ENCODE assay signal across 15 cellular contexts in genomic region chr6:42505377-42505702, GRCh38. TPM values are rescaled to one million over a fixed set of nuclear protein-coding genes. Genes with fewer than 3 reads are reported as not detected.
DNase-seq lines count a peak whose midpoint lies in the region; ATAC-seq and TF ChIP-seq lines count a peak whose summit lies in the region.
"Had no signal": no experiment of that assay in that cellular context is flagged by ENCODE, and none has a peak within 500 bp of the region (broad histone marks: within the 10 kb centered on the region; RNA-seq: fewer than 3 reads in every experiment).

No MANE protein-coding gene starts in this region.

- no peak overlapping the region for H3K4me2 ChIP-seq in IMR-90 (ENCODE audit: low read depth, low read length)
- H3K4me2 ChIP-seq: GM23338 had no signal

- H3K79me1 ChIP-seq in IMR-90 (ENCODE audit: low read depth in 1 of 2, low read length in 2 of 2), result no peaks in the 10 kb centered on the region

- H4K5ac ChIP-seq in IMR-90 (ENCODE audit: low read depth, low read length), result no peak overlapping the region

- in situ Hi-C loops in IMR-90 (cut with MboI; ENCODE audit: low sequenced_read_pairs), result no loop called here

- POLR2A ChIA-PET in IMR-90 (lab: Charles Lee; ENCODE audit: unreplicated experiment), result no interaction called here

- ATAC-seq in IMR-90 (ENCODE audit: low read depth) (0 out of 2 replicates have a peak, but pooled peaks have one; percentile 21), left ventricle myocardium superior (no peak), HG03354 (IDR thresholded peaks at IDR 0.05; ENCODE audit: poor library complexity, severe bottlenecking, unreplicated experiment) (no peak), mucosa of descending colon (no peak)
- ATAC-seq: gastroesophageal sphincter, GM23338 had no signal

- H3K36me3 ChIP-seq in IMR-90 (ENCODE audit: control insufficient read depth, insufficient read depth, low read length) (no peaks in the 10 kb centered on the region), kidney epithelial cell (ENCODE audit: control insufficient read depth, insufficient read depth, low read length) (no peaks in the 10 kb centered on the region), mucosa of descending colon (ENCODE audit: low read depth) (no peaks in the 10 kb centered on the region)
- H3K36me3 ChIP-seq: gastroesophageal sphincter, transverse colon had no signal

- TF ChIP-seq CTCF in IMR-90 (conservative IDR thresholded peaks at IDR 0.05; ENCODE audit: low read depth, low read length) (no peak), kidney epithelial cell (IDR thresholded peaks at IDR 0.05; ENCODE audit: insufficient read depth, low read length, poor library complexity, severe bottlenecking) (no peak), mucosa of descending colon (IDR thresholded peaks at IDR 0.05) (no peak)

- H2AK5ac ChIP-seq in IMR-90 (ENCODE audit: low read depth, low read length), result no peak overlapping the region

- H2BK15ac ChIP-seq in IMR-90 (ENCODE audit: low read depth, low read length), result no peak overlapping the region

- DNase-seq in ELR (ENCODE audit: low read depth) (peak; percentile 83), IMR-90 (peak; percentile 67), amniotic epithelial cell (ENCODE audit: low read depth) (peak; percentile 43), kidney epithelial cell (ENCODE audit: low read depth) (peak; percentile 5), left ventricle myocardium superior (no peak), mucosa of descending colon (no peak), NCI-H524 treated with DMSO at 0.1 percent for 48 hours (lab: John Stamatoyannopoulos, UW) (no peak)
- DNase-seq: DMS53, NCI-H1048, NCI-H526, transverse colon had no signal

- no peak overlapping the region for H2AK9ac ChIP-seq in IMR-90 (replicated peaks; ENCODE audit: low read depth, low read length, poor library complexity)

- H3K4me3 ChIP-seq in IMR-90 (ENCODE audit: insufficient read depth, low read depth, low read length) (no peak overlapping the region), kidney epithelial cell (ENCODE audit: low read depth, low read length) (no peak overlapping the region), mucosa of descending colon (no peak overlapping the region)
- H3K4me3 ChIP-seq: gastroesophageal sphincter, GM23338, lung, transverse colon had no signal

- no peak overlapping the region for H3K27ac ChIP-seq in IMR-90 (ENCODE audit: insufficient read depth, low read length)
- H3K27ac ChIP-seq: gastroesophageal sphincter, transverse colon had no signal

- no peak for TF ChIP-seq POLR2A in IMR-90 (IDR thresholded peaks at IDR 0.05; ENCODE audit: low read depth, low read length)

- CTCF ChIA-PET in IMR-90 (lab: Yijun Ruan, JAX), result no interaction called here

- no peak overlapping the region for H4K91ac ChIP-seq in IMR-90 (ENCODE audit: insufficient read depth, low read depth, low read length)

- H3K9me3 ChIP-seq in IMR-90 (ENCODE audit: control insufficient read depth, insufficient read depth, low read length), result no peaks in the 10 kb centered on the region
- H3K9me3 ChIP-seq in mucosa of descending colon, result no peaks in the 10 kb centered on the region
- H3K9me3 ChIP-seq: gastroesophageal sphincter, transverse colon had no signal

- H3K56ac ChIP-seq in IMR-90 (ENCODE audit: extremely low read depth, insufficient read depth, low read length), result no peak overlapping the region

- H3K23ac ChIP-seq in IMR-90 (ENCODE audit: low read depth, low read length), result no peak overlapping the region

- no peaks in the 10 kb centered on the region for H4K20me1 ChIP-seq in IMR-90 (ENCODE audit: insufficient read depth, low read length)

- dilution Hi-C loops in IMR-90 (cut with HindIII; ENCODE audit: low sequenced_read_pairs, unreplicated experiment), result no loop called here

- H3K4ac ChIP-seq in IMR-90 (ENCODE audit: low read depth, low read length), result no peak overlapping the region

- intact Hi-C loops in IMR-90 (cut with micrococcal nuclease), result no loop called here
- intact Hi-C loops in left ventricle myocardium superior (cut with micrococcal nuclease), result no loop called here
- intact Hi-C loops in mucosa of descending colon (cut with DNase I, micrococcal nuclease), result no loop called here

- H3K4me1 ChIP-seq in IMR-90 (ENCODE audit: control insufficient read depth, insufficient read depth, low read length) (no peaks in the 10 kb centered on the region; the same call in 1 of the 2 replicates), mucosa of descending colon (ENCODE audit: low read depth) (no peaks in the 10 kb centered on the region)
- H3K4me1 ChIP-seq: gastroesophageal sphincter, transverse colon had no signal

- H3K9me1 ChIP-seq in IMR-90 (ENCODE audit: insufficient read depth, low read length), result no peaks in the 10 kb centered on the region

- TF ChIP-seq RAD21 in IMR-90 (IDR thresholded peaks at IDR 0.05; ENCODE audit: low read length), result no peak

- no peak overlapping the region for H3K9ac ChIP-seq in IMR-90 (ENCODE audit: low read depth, low read length)

- no peak overlapping the region for H3K14ac ChIP-seq in IMR-90 (replicated peaks; ENCODE audit: low read depth, low read length)

- no peak overlapping the region for H2AFZ ChIP-seq in IMR-90 (replicated peaks; ENCODE audit: low read length, poor library complexity)
- H2AFZ ChIP-seq: GM23338 had no signal

- WGBS in IMR-90 (ENCODE audit: extremely low coverage in 2 of 2, insufficient read length in 1 of 2), 2 experiments, result no CpG with 5 or more reads among the region's 1 CpG

- no TSS peak for BruUV-seq in IMR-90 (replicated peaks; lab: Mats Ljungman, UMichigan)

- no peaks in the 10 kb centered on the region for H3K27me3 ChIP-seq in IMR-90 (ENCODE audit: control insufficient read depth, insufficient read depth, low read length)
- no peaks in the 10 kb centered on the region for H3K27me3 ChIP-seq in kidney epithelial cell (ENCODE audit: control insufficient read depth, insufficient read depth, low read length)
- H3K27me3 ChIP-seq: gastroesophageal sphincter, transverse colon had no signal

- no peak overlapping the region for H2BK5ac ChIP-seq in IMR-90 (ENCODE audit: low read depth, low read length, poor library complexity, severe bottlenecking)

- H2BK20ac ChIP-seq in IMR-90 (ENCODE audit: low read depth, low read length), result no peak overlapping the region

- H2BK120ac ChIP-seq in IMR-90 (ENCODE audit: low read depth, low read length), result no peak overlapping the region

- no peak overlapping the region; a peak in 1 of 4 replicates for H4K8ac ChIP-seq in IMR-90 (ENCODE audit: low read depth in 2 of 2, low read length in 2 of 2)

- H3K18ac ChIP-seq in IMR-90 (ENCODE audit: low read depth, low read length), result no peak overlapping the region

TF ChIP-seq in IMR-90, 13 proteins besides CTCF, POLR2A, EP300 and RAD21:
- TF ChIP-seq RFX5 (IDR thresholded peaks at IDR 0.05; ENCODE audit: low read depth, low read length) (no peak), MAZ (IDR thresholded peaks at IDR 0.05; ENCODE audit: borderline replicate concordance, low read depth, low read length) (no peak), MAFK (IDR thresholded peaks at IDR 0.05; ENCODE audit: low read depth, low read length) (no peak), MXI1 (IDR thresholded peaks at IDR 0.05; ENCODE audit: borderline replicate concordance, low read depth, low read length) (no peak), CHD1 (IDR thresholded peaks at IDR 0.05; ENCODE audit: low read depth, low read length) (no peak)

RNA-seq across cellular contexts. Expression of gene TRERF1, which starts 53.6 kb away (rescaled TPM):
- total RNA-seq in IMR-90 (2012; rRNA removed) (6.3 and 6.7 TPM in 2 replicates), kidney epithelial cell (0.75 and 1.4 TPM in 2 replicates), left ventricle myocardium superior (1.8 TPM), mucosa of descending colon (10 to 100 TPM in 1 of 3 donors, 1 to 10 TPM in 2; 2.8 to 11.2 (median 3.8) TPM)
- 9.9 and 11.1 TPM in 2 replicates for polyA plus RNA-seq in IMR-90 (2012; rRNA removed)
- 3.8 and 6.1 TPM in 2 replicates for polyA plus RNA-seq in IMR-90 (2012; cell fraction: cytosol; rRNA removed)
- 26.9 and 30.3 TPM in 2 replicates for polyA plus RNA-seq in IMR-90 (2012; cell fraction: nucleus; rRNA removed; ENCODE audit: low replicate concordance)

RNA-seq across cellular contexts. Expression of gene UBR2, which starts 58.5 kb away (rescaled TPM):
- total RNA-seq in IMR-90 (2012; rRNA removed) (32.3 and 42.8 TPM in 2 replicates), kidney epithelial cell (13.1 and 14.4 TPM in 2 replicates), left ventricle myocardium superior (35.3 TPM), mucosa of descending colon (10 to 100 TPM; 41.2 to 53.1 (median 49.6) TPM)
- polyA plus RNA-seq in IMR-90 (2012; rRNA removed), result 6.3 and 7.7 TPM in 2 replicates
- 1.2 and 1.4 TPM in 2 replicates for polyA plus RNA-seq in IMR-90 (2012; cell fraction: cytosol; rRNA removed)
- 3.0 and 26.2 TPM in 2 replicates for polyA plus RNA-seq in IMR-90 (2012; cell fraction: nucleus; rRNA removed; ENCODE audit: low replicate concordance)

Comparison
In these comparisons a context has a peak if more than half of its experiments do, and no peak if none do; other contexts are left out.
1. DNase-seq: peak in ELR (single experiment), IMR-90 (single experiment), amniotic epithelial cell (single experiment) and kidney epithelial cell (single experiment); none in left ventricle myocardium superior (single experiment), mucosa of descending colon (0 of 3) and NCI-H524 treated with DMSO at 0.1 percent for 48 hours (single experiment).